In the genomic region with DNA sequence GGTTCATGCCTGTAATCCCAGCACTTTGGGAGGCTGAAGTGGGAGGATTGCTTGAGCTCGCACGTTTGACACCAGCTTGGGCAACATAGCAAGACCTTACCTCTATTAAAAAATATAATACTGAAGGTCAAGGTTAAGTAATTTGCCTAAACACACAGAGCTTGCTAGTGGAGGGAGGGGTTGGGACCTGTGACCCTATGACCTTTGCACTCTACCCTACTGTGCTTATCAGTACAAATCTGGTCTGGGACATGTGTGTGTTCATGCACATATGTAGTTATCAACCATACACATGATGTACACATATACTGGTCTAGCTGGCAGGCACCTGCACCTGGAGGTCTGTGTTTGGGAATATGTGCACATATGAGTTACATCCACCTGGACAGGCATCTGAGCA, we compare ENCODE assay signal across 13 cellular contexts.
DNase-seq lines count a peak whose midpoint lies in the region; ATAC-seq and TF ChIP-seq lines count a peak whose summit lies in the region.
"Had no signal": no experiment of that assay in that cellular context is flagged by ENCODE, and none has a peak within 500 bp of the region (broad histone marks: within the 10 kb centered on the region; RNA-seq: fewer than 3 reads in every experiment).

No MANE protein-coding gene starts in this region.

- POLR2A ChIA-PET in CD8-positive, alpha-beta memory T cell (lab: Charles Lee): no interaction called here

- TF ChIP-seq CTCF in esophagus muscularis mucosa (IDR thresholded peaks at IDR 0.05): no peak
- no peak for TF ChIP-seq CTCF in natural killer cell (IDR thresholded peaks at IDR 0.05)
- TF ChIP-seq CTCF in GM13976 (IDR thresholded peaks at IDR 0.05; ENCODE audit: borderline replicate concordance, control extremely low read depth, extremely low read depth, insufficient read depth, missing control alignments): no peak

- no peak overlapping the region for H3K27ac Mint-ChIP-seq in natural killer cell
- H3K27ac Mint-ChIP-seq in CD8-positive, alpha-beta memory T cell: no peak overlapping the region
- H3K27ac Mint-ChIP-seq: CD4-positive, CD25-positive, alpha-beta regulatory T cell had no signal

- DNase-seq in esophagus muscularis mucosa (ENCODE audit: extremely low spot score) (no peak), natural killer cell (no peak), GM13976 (ENCODE audit: low spot score) (no peak)
- DNase-seq in CD8-positive, alpha-beta memory T cell: no peak
- no peak for DNase-seq in stimulated activated CD4-positive, alpha-beta T cell treated with anti-CD3 and anti-CD28 coated beads, Interleukin-1b, Interleukin-23, amount 100 ng/mL, for 48 hours
- DNase-seq: GOT3, NCI-H1436 treated with DMSO at 0.1 percent for 48 hours had no signal

- H3K9me3 ChIP-seq in esophagus muscularis mucosa (no peaks in the 10 kb centered on the region), muscle layer of colon (ENCODE audit: low read length) (no peaks in the 10 kb centered on the region), stomach smooth muscle (ENCODE audit: control insufficient read depth in 2 of 2, low read length in 2 of 2) (no peaks in the 10 kb centered on the region)
- no peaks in the 10 kb centered on the region for H3K9me3 ChIP-seq in CD8-positive, alpha-beta memory T cell (ENCODE audit: low read length)
- H3K9me3 ChIP-seq: BE2C had no signal

- no peaks in the 10 kb centered on the region for H3K4me1 Mint-ChIP-seq in natural killer cell
- H3K4me1 Mint-ChIP-seq in CD8-positive, alpha-beta memory T cell: no peaks in the 10 kb centered on the region
- H3K4me1 Mint-ChIP-seq: CD4-positive, CD25-positive, alpha-beta regulatory T cell had no signal

- peaks cover 0 to 2% of the 10 kb centered on the region in 2 donors for H3K27me3 Mint-ChIP-seq in natural killer cell (ENCODE audit: low read depth in 2 of 2)
- peaks cover 12 to 17% of the 10 kb centered on the region in 2 donors for H3K27me3 Mint-ChIP-seq in CD8-positive, alpha-beta memory T cell

- 59% methylated on average over 2 of the region's 2 CpGs for WGBS in esophagus muscularis mucosa

- intact Hi-C loops in esophagus muscularis mucosa (cut with DNase I): loop anchor here (5.0 kb wide), 1 partner anchor 50 kb away; no protein-coding TSS in a partner anchor
- intact Hi-C loops in natural killer cell (cut with micrococcal nuclease): no loop called here

- H3K9me3 Mint-ChIP-seq in natural killer cell: no peaks in the 10 kb centered on the region
- H3K9me3 Mint-ChIP-seq in CD8-positive, alpha-beta memory T cell: no peaks in the 10 kb centered on the region

- no peak overlapping the region for H3K4me3 ChIP-seq in esophagus muscularis mucosa
- H3K4me3 ChIP-seq in muscle layer of colon (ENCODE audit: low read depth in 1 of 2, low read length in 2 of 2): no peak overlapping the region
- peak overlapping the region in 1 of 2 donors; percentile 29 for H3K4me3 ChIP-seq in stomach smooth muscle (ENCODE audit: low read length in 2 of 2)
- H3K4me3 ChIP-seq in CD8-positive, alpha-beta memory T cell (ENCODE audit: low read length): no peak overlapping the region

- no peak for TF ChIP-seq EP300 in esophagus muscularis mucosa (IDR thresholded peaks at IDR 0.05)

- no peaks in the 10 kb centered on the region for H3K36me3 Mint-ChIP-seq in natural killer cell
- no peaks in the 10 kb centered on the region for H3K36me3 Mint-ChIP-seq in CD8-positive, alpha-beta memory T cell
- H3K36me3 Mint-ChIP-seq: CD4-positive, CD25-positive, alpha-beta regulatory T cell had no signal

- H3K4me1 ChIP-seq in esophagus muscularis mucosa: peaks cover 5 to 47% (median 46%) of the 10 kb centered on the region in 4 donors
- peaks cover 37% of the 10 kb centered on the region for H3K4me1 ChIP-seq in muscle layer of colon (ENCODE audit: insufficient read depth, low read length)
- peaks cover 42% of the 10 kb centered on the region for H3K4me1 ChIP-seq in stomach smooth muscle (ENCODE audit: control insufficient read depth, insufficient read depth, low read length)
- no peaks in the 10 kb centered on the region for H3K4me1 ChIP-seq in CD8-positive, alpha-beta memory T cell (ENCODE audit: insufficient read depth, low read length)
- H3K4me1 ChIP-seq: BE2C had no signal

- no peak for TF ChIP-seq POLR2A in esophagus muscularis mucosa (IDR thresholded peaks at IDR 0.05; ENCODE audit: low read depth)

- peak overlapping the region; percentile 94 to 97 (median 96) for H3K27ac ChIP-seq in esophagus muscularis mucosa (replicated peaks in 1 of 4)
- H3K27ac ChIP-seq in muscle layer of colon (ENCODE audit: low read depth, low read length): peak overlapping the region; percentile 90
- H3K27ac ChIP-seq in stomach smooth muscle (ENCODE audit: low read length): peak overlapping the region; percentile 94
- H3K27ac ChIP-seq in CD8-positive, alpha-beta memory T cell (ENCODE audit: low read depth, low read length): no peak overlapping the region
- H3K27ac ChIP-seq: HL-60, KMS-11 had no signal

- H3K36me3 ChIP-seq in esophagus muscularis mucosa (no peaks in the 10 kb centered on the region), muscle layer of colon (ENCODE audit: insufficient read depth, low read length) (no peaks in the 10 kb centered on the region), stomach smooth muscle (ENCODE audit: control insufficient read depth in 2 of 2, insufficient read depth in 2 of 2, low read length in 2 of 2) (peaks cover 3 to 4% of the 10 kb centered on the region in 2 donors)
- no peaks in the 10 kb centered on the region for H3K36me3 ChIP-seq in CD8-positive, alpha-beta memory T cell (ENCODE audit: insufficient read depth, low read length)
- H3K36me3 ChIP-seq: BE2C had no signal

- H3K27me3 ChIP-seq in esophagus muscularis mucosa (no peaks in the 10 kb centered on the region), muscle layer of colon (ENCODE audit: control insufficient read depth in 1 of 2, insufficient read depth in 2 of 2, low read length in 2 of 2) (no peaks in the 10 kb centered on the region), stomach smooth muscle (ENCODE audit: control insufficient read depth in 1 of 2, insufficient read depth in 2 of 2, low read length in 2 of 2) (no peaks in the 10 kb centered on the region)
- no peaks in the 10 kb centered on the region for H3K27me3 ChIP-seq in CD8-positive, alpha-beta memory T cell (ENCODE audit: insufficient read depth, low read length, poor library complexity, severe bottlenecking)
- H3K27me3 ChIP-seq: BE2C had no signal

- H3K9ac ChIP-seq in muscle layer of colon (ENCODE audit: low read length) (peak overlapping the region; percentile 29), stomach smooth muscle (ENCODE audit: low read length in 2 of 2) (peak overlapping the region in 1 of 2 donors; percentile 29)
- H3K9ac ChIP-seq: KMS-11 had no signal

- no peak for ATAC-seq in natural killer cell

- H3K4me3 Mint-ChIP-seq in natural killer cell: no peak overlapping the region
- H3K4me3 Mint-ChIP-seq in CD8-positive, alpha-beta memory T cell: no peak overlapping the region
- H3K4me3 Mint-ChIP-seq: CD4-positive, CD25-positive, alpha-beta regulatory T cell had no signal

- in situ Hi-C loops in GM13976 (cut with MboI; ENCODE audit: low sequenced_read_pairs, unreplicated experiment): no loop called here

- CTCF ChIA-PET in CD8-positive, alpha-beta memory T cell (lab: Charles Lee): no interaction called here
